ENCODE assay signal across 8 cellular contexts in genomic region chr15:67520276-67520975, GRCh38. TPM values are rescaled to one million over a fixed set of nuclear protein-coding genes. Genes with fewer than 3 reads are reported as not detected.
DNase-seq lines count a peak whose midpoint lies in the region; ATAC-seq and TF ChIP-seq lines count a peak whose summit lies in the region.

No MANE protein-coding gene starts in this region.

- H3K27me3 Mint-ChIP-seq in activated naive CD4-positive, alpha-beta T cell treated with anti-CD3 and anti-CD28 coated beads, Interleukin-2, amount 10 ng/mL, durations not matched to agents 7 days and 5 days: no peaks in the 10 kb centered on the region

- H3K4me2 ChIP-seq in fibroblast of lung (ENCODE audit: extremely low read depth, insufficient read depth, low read length): peak overlapping the region; percentile 92
- H3K4me2 ChIP-seq in parathyroid adenoma (ENCODE audit: low read length): peak overlapping the region; percentile 67

- peak overlapping the region; percentile 96 for H3K27ac Mint-ChIP-seq in activated naive CD4-positive, alpha-beta T cell treated with anti-CD3 and anti-CD28 coated beads, Interleukin-2, amount 10 ng/mL, durations not matched to agents 7 days and 5 days

- H3K27me3 ChIP-seq in SJSA1 (replicated peaks) (no peaks in the 10 kb centered on the region), fibroblast of lung (ENCODE audit: control insufficient read depth, insufficient read depth, low read length) (no peaks in the 10 kb centered on the region), parathyroid adenoma (ENCODE audit: control insufficient read depth, insufficient read depth, low read length) (no peaks in the 10 kb centered on the region)

- no peak for TF ChIP-seq CTCF in fibroblast of lung (conservative IDR thresholded peaks at IDR 0.05 in 1 of 2, IDR thresholded peaks at IDR 0.05 in 1 of 2; ENCODE audit: low read depth in 1 of 2, low read length in 2 of 2)
- no peak for TF ChIP-seq CTCF in parathyroid adenoma (IDR thresholded peaks at IDR 0.05)

- H3K36me3 Mint-ChIP-seq in activated naive CD4-positive, alpha-beta T cell treated with anti-CD3 and anti-CD28 coated beads, Interleukin-2, amount 10 ng/mL, durations not matched to agents 7 days and 5 days: no peaks in the 10 kb centered on the region

- H3K9me3 Mint-ChIP-seq in activated naive CD4-positive, alpha-beta T cell treated with anti-CD3 and anti-CD28 coated beads, Interleukin-2, amount 10 ng/mL, durations not matched to agents 7 days and 5 days: no peaks in the 10 kb centered on the region

- peak overlapping the region; percentile 86 for H3K9ac ChIP-seq in fibroblast of lung (ENCODE audit: insufficient read depth, low read length)
- no peak overlapping the region for H3K9ac ChIP-seq in parathyroid adenoma

- peaks cover 33% of the 10 kb centered on the region for H3K4me1 Mint-ChIP-seq in activated naive CD4-positive, alpha-beta T cell treated with anti-CD3 and anti-CD28 coated beads, Interleukin-2, amount 10 ng/mL, durations not matched to agents 7 days and 5 days

- no peak for ATAC-seq in HG02678 (IDR thresholded peaks at IDR 0.05; ENCODE audit: unreplicated experiment)
- no peak for ATAC-seq in GM21528 (IDR thresholded peaks at IDR 0.05; ENCODE audit: low FRiP score, unreplicated experiment)

- H2AFZ ChIP-seq in fibroblast of lung (ENCODE audit: low read length) (peak overlapping the region; percentile 96), parathyroid adenoma (peak overlapping the region; percentile 91)

- CTCF ChIA-PET in activated naive CD4-positive, alpha-beta T cell treated with anti-CD3 and anti-CD28 coated beads, Interleukin-2, amount 10 ng/mL, durations not matched to agents 7 days and 5 days (lab: Charles Lee): no interaction called here

- no peaks in the 10 kb centered on the region for H4K20me1 ChIP-seq in fibroblast of lung (ENCODE audit: control insufficient read depth, extremely low read depth, insufficient read depth, low read length)

- H3K36me3 ChIP-seq in SJSA1 (peaks cover 2% of the 10 kb centered on the region; the same call in 1 of the 2 replicates), fibroblast of lung (ENCODE audit: control insufficient read depth, insufficient read depth, low read length) (no peaks in the 10 kb centered on the region), parathyroid adenoma (ENCODE audit: control insufficient read depth, insufficient read depth, low read length) (no peaks in the 10 kb centered on the region)

- H3K4me3 Mint-ChIP-seq in activated naive CD4-positive, alpha-beta T cell treated with anti-CD3 and anti-CD28 coated beads, Interleukin-2, amount 10 ng/mL, durations not matched to agents 7 days and 5 days: peak overlapping the region; percentile 86

- peak overlapping the region; percentile 67 for H3K4me3 ChIP-seq in SJSA1
- H3K4me3 ChIP-seq in fibroblast of lung (replicated peaks in 1 of 4; ENCODE audit: control extremely low read depth in 1 of 4, insufficient read depth in 1 of 4, low read depth in 3 of 4, low read length in 4 of 4): peak overlapping the region; percentile 65 to 87 (median 78)
- H3K4me3 ChIP-seq in parathyroid adenoma (ENCODE audit: low read depth, low read length): peak overlapping the region; percentile 81

- H3K9me3 ChIP-seq in SJSA1 (replicated peaks) (no peaks in the 10 kb centered on the region), fibroblast of lung (ENCODE audit: control insufficient read depth, insufficient read depth, low read depth, low read length) (no peaks in the 10 kb centered on the region), parathyroid adenoma (ENCODE audit: control insufficient read depth, low read length) (no peaks in the 10 kb centered on the region)

- DNase-seq in activated naive CD4-positive, alpha-beta T cell treated with anti-CD3 and anti-CD28 coated beads, Interleukin-2, amount 10 ng/mL, durations not matched to agents 7 days and 5 days: no peak
- DNase-seq in activated naive CD4-positive, alpha-beta T cell treated with anti-CD3 and anti-CD28 coated beads, Interleukin-2, amount 50 U/mL, for 16 hours: no peak
- no peak for DNase-seq in SJSA1 (ENCODE audit: low read depth in 1 of 2, low spot score in 2 of 2)
- DNase-seq in fibroblast of lung (ENCODE audit: low read depth in 2 of 2): peak in 1 of 2 donors; percentile 40
- DNase-seq in NCI-H1105 (lab: John Stamatoyannopoulos, UW): no peak

- H3K4me1 ChIP-seq in SJSA1 (replicated peaks) (peaks cover 19% of the 10 kb centered on the region), fibroblast of lung (ENCODE audit: control insufficient read depth, extremely low read depth, insufficient read depth, low read length) (peaks cover 5% of the 10 kb centered on the region), parathyroid adenoma (no peaks in the 10 kb centered on the region)

- H3K27ac ChIP-seq in SJSA1: peak overlapping the region; percentile 65; the same call in 1 of the 2 replicates
- H3K27ac ChIP-seq in fibroblast of lung (ENCODE audit: insufficient read depth, low read length): peak overlapping the region; percentile 65
- peak overlapping the region; percentile 90 for H3K27ac ChIP-seq in parathyroid adenoma

- H3K79me2 ChIP-seq in fibroblast of lung (ENCODE audit: control insufficient read depth, insufficient read depth, low read length) (peaks cover 30% of the 10 kb centered on the region), parathyroid adenoma (peaks cover 2% of the 10 kb centered on the region)

RNA-seq across cellular contexts. Expression of gene C15orf61, which starts 0.5 kb away (rescaled TPM):
- total RNA-seq in SJSA1 (2014; rRNA removed; shearing (Covaris generic)): 3.1 and 3.4 TPM in 2 replicates
- total RNA-seq in fibroblast of lung: 4.6 and 7.4 TPM in 2 replicates
- 2.2 and 2.5 TPM in 2 replicates for polyA plus RNA-seq in fibroblast of lung
- polyA plus RNA-seq in fibroblast of lung (2012): 2.4 and 3.3 TPM in 2 replicates
- polyA minus RNA-seq in fibroblast of lung (ENCODE audit: low replicate concordance): 2.9 and 3.8 TPM in 2 replicates

RNA-seq across cellular contexts. Expression of gene MAP2K5, which starts 22.1 kb away (rescaled TPM):
- total RNA-seq in SJSA1 (2014; rRNA removed; shearing (Covaris generic)): 1.0 and 4.3 TPM in 2 replicates
- total RNA-seq in fibroblast of lung: 6.9 and 10.2 TPM in 2 replicates
- polyA plus RNA-seq in fibroblast of lung: 5.7 TPM in 2 replicates
- polyA plus RNA-seq in fibroblast of lung (2012): 10.4 and 12.4 TPM in 2 replicates
- 5.6 and 7.1 TPM in 2 replicates for polyA minus RNA-seq in fibroblast of lung (ENCODE audit: low replicate concordance)
